ENCODE assay signal across 25 cellular contexts in genomic region chr7:71753236-71753635, GRCh38.
"Had no signal": no experiment of that assay in that cellular context is flagged by ENCODE, and none has a peak within 500 bp of the region (broad histone marks: within the 10 kb centered on the region; RNA-seq: fewer than 3 reads in every experiment).

No MANE protein-coding gene starts in this region.

- H3K27me3 ChIP-seq: pancreas had no signal

- H3K4me3 ChIP-seq: lower lobe of right lung, prostate gland, skin epidermis, suprapubic skin, thoracic aorta, tibial artery, upper lobe of right lung had no signal

- H3K4me1 Mint-ChIP-seq: naive thymus-derived CD8-positive, alpha-beta T cell had no signal

- ATAC-seq: left ventricle myocardium superior; naive thymus-derived CD8-positive, alpha-beta T cell; right cardiac atrium had no signal

- DNase-seq: hippocampal formation; kidney glomerular epithelial cell; left cardiac atrium; left ventricle myocardium superior; lower lobe of right lung; mammary epithelial cell; mesenchymal stem cell; naive thymus-derived CD8-positive, alpha-beta T cell; nucleus accumbens; retina; right cardiac atrium; stimulated activated CD4-positive, alpha-beta T cell treated with anti-CD3 and anti-CD28 coated beads, Interleukin-12 subunit alpha, Interleukin-12 subunit beta, amount 100 ng/mL, for 4 hours; stimulated activated CD4-positive, alpha-beta T cell treated with anti-CD3 and anti-CD28 coated beads, Interleukin-15, amount 100 ng/mL, for 24 hours; stimulated activated CD4-positive, alpha-beta T cell treated with anti-CD3 and anti-CD28 coated beads, Interleukin-2, amount 100 ng/mL, for 24 hours; stimulated activated CD4-positive, alpha-beta T cell treated with anti-CD3 and anti-CD28 coated beads, Interleukin-4, amount 100 ng/mL, for 1 hour; stimulated activated naive CD4-positive, alpha-beta T cell; tibial artery; trophoblast cell; upper lobe of right lung had no signal

- H3K36me3 ChIP-seq: lower lobe of right lung, pancreas, prostate gland, suprapubic skin, thoracic aorta, tibial artery, upper lobe of right lung had no signal

- H3K27ac ChIP-seq: lower lobe of right lung, pancreas, prostate gland, skin epidermis, suprapubic skin, thoracic aorta, tibial artery, upper lobe of right lung had no signal

- H3K27ac Mint-ChIP-seq: naive thymus-derived CD8-positive, alpha-beta T cell; stimulated activated naive CD8-positive, alpha-beta T cell treated with anti-CD3 and anti-CD28 coated beads, Interleukin-15, Interleukin-2, amounts not matched to agents 100 ng/mL and 50 ng/mL, for 24 hours had no signal

- H3K4me3 Mint-ChIP-seq: naive thymus-derived CD8-positive, alpha-beta T cell; stimulated activated naive CD8-positive, alpha-beta T cell treated with anti-CD3 and anti-CD28 coated beads, Interleukin-15, Interleukin-2, amounts not matched to agents 100 ng/mL and 50 ng/mL, for 24 hours had no signal
